Comparison of ENCODE assay signal across 26 cellular contexts in genomic region chr5:103464801-103465484, GRCh38.
A peak's percentile ranks its signal among the peaks of the same experiment; 100 is the strongest.
DNase-seq lines count a peak whose midpoint lies in the region; ATAC-seq, FAIRE-seq and TF ChIP-seq lines count a peak whose summit lies in the region.
"Had no signal": no experiment of that assay in that cellular context is flagged by ENCODE, and none has a peak within 500 bp of the region (broad histone marks: within the 10 kb centered on the region; RNA-seq: fewer than 3 reads in every experiment).

No MANE protein-coding gene starts in this region.

- 67% methylated on average over 5 of the region's 5 CpGs for WGBS in A549 (ENCODE audit: missing lambda C conversion rate)
- 41 to 54% methylated on average over 5 of the region's 5 CpGs for WGBS in body of pancreas, 2 donors
- no CpG with 5 or more reads among the region's 5 CpGs for WGBS in neuronal stem cell (ENCODE audit: extremely low coverage in 2 of 2, insufficient read length in 2 of 2, insufficient replicate concordance in 1 of 2), 2 donors

- no peak overlapping the region for H3K4ac ChIP-seq in neuronal stem cell (ENCODE audit: low read length)

- no peaks in the 10 kb centered on the region for H3K9me3 ChIP-seq in A549
- no peaks in the 10 kb centered on the region for H3K9me3 ChIP-seq in body of pancreas
- no peaks in the 10 kb centered on the region for H3K9me3 ChIP-seq in neuronal stem cell (replicated peaks in 1 of 2; ENCODE audit: control insufficient read depth in 2 of 2, insufficient read depth in 1 of 2, low read depth in 1 of 2, low read length in 2 of 2)
- no peaks in the 10 kb centered on the region; the same call in 1 of the 2 replicates for H3K9me3 ChIP-seq in SJCRH30 (replicated peaks)
- H3K9me3 ChIP-seq: Peyer's patch, stomach, uterus had no signal

- TF ChIP-seq EP300 in A549 (IDR thresholded peaks at IDR 0.05), result no peak

- H3K18ac ChIP-seq in neuronal stem cell (ENCODE audit: low read length), result no peak overlapping the region

- no peak overlapping the region for H3K23ac ChIP-seq in neuronal stem cell (ENCODE audit: low read depth, low read length, poor library complexity)

- no peak overlapping the region for H2BK120ac ChIP-seq in neuronal stem cell (ENCODE audit: low read depth, low read length)

- POLR2A ChIA-PET in A549 (lab: Yijun Ruan, JAX), result no interaction called here

- intact Hi-C loops in body of pancreas (cut with DNase I), result no loop called here

- H2BK15ac ChIP-seq in neuronal stem cell (ENCODE audit: low read length), result no peak overlapping the region

- H3K4me3 ChIP-seq in A549 (no peak overlapping the region), body of pancreas (no peak overlapping the region), neuronal stem cell (ENCODE audit: low read length in 2 of 2) (no peak overlapping the region), SJCRH30 (no peak overlapping the region)
- H3K4me3 ChIP-seq: Peyer's patch, stomach, uterus had no signal

- no peak overlapping the region for H4K91ac ChIP-seq in neuronal stem cell (ENCODE audit: low read depth, low read length, poor library complexity)

- no peaks in the 10 kb centered on the region for H3K79me1 ChIP-seq in neuronal stem cell (ENCODE audit: low read depth, low read length)

- CTCF ChIA-PET in A549 (lab: Yijun Ruan, JAX), result interaction anchor here (1.0 kb wide), 1 partner anchor 10 kb away, joined by 11 read pairs; no protein-coding TSS in a partner anchor

- no peak overlapping the region for H3K14ac ChIP-seq in neuronal stem cell (ENCODE audit: low read length)

- no peaks in the 10 kb centered on the region for H3K27me3 ChIP-seq in body of pancreas
- no peaks in the 10 kb centered on the region for H3K27me3 ChIP-seq in neuronal stem cell (ENCODE audit: control insufficient read depth in 3 of 3, insufficient read depth in 3 of 3, low read depth in 1 of 3, low read length in 3 of 3)
- no peaks in the 10 kb centered on the region for H3K27me3 ChIP-seq in SJCRH30
- H3K27me3 ChIP-seq: Peyer's patch, stomach, uterus had no signal

- FAIRE-seq in A549 (lab: Jason Lieb, UNC), result no peak
- FAIRE-seq: colon, D721Med, H54 had no signal

- no peak overlapping the region for H2AK5ac ChIP-seq in neuronal stem cell (ENCODE audit: low read depth, low read length)

- H3K4me1 Mint-ChIP-seq in HFFc6 (ENCODE audit: low read depth), result peaks cover 100% of the 10 kb centered on the region
- H3K4me1 Mint-ChIP-seq: activated naive CD8-positive, alpha-beta T cell treated with anti-CD3 and anti-CD28 coated beads, Interleukin-2, amount 10 ng/mL, durations not matched to agents 7 days and 5 days; immature natural killer cell had no signal

- TF ChIP-seq CTCF in A549 (IDR thresholded peaks at IDR 0.05) (no peak), HFFc6 (IDR thresholded peaks at IDR 0.05) (peak; percentile 57), body of pancreas (IDR thresholded peaks at IDR 0.05) (peak in 1 of 7 experiments; percentile 18)

- H3K27me3 Mint-ChIP-seq in HFFc6 (ENCODE audit: insufficient read depth), result no peaks in the 10 kb centered on the region; the same call in 1 of the 2 replicates

- H3K36me3 ChIP-seq in body of pancreas (replicated peaks in 1 of 2; ENCODE audit: insufficient read depth in 1 of 2, low read depth in 2 of 2), result no peaks in the 10 kb centered on the region
- no peaks in the 10 kb centered on the region for H3K36me3 ChIP-seq in neuronal stem cell (replicated peaks in 1 of 2; ENCODE audit: control insufficient read depth in 2 of 2, insufficient read depth in 2 of 2, low read length in 2 of 2)
- no peaks in the 10 kb centered on the region for H3K36me3 ChIP-seq in SJCRH30
- H3K36me3 ChIP-seq: Peyer's patch, stomach, uterus had no signal

- DNase-seq in A549 (ENCODE audit: low read depth in 1 of 2, low spot score in 1 of 2) (no peak), HFFc6 (peak; percentile 32), body of pancreas (no peak), neuronal stem cell (ENCODE audit: low spot score) (no peak), NCI-H774 (lab: John Stamatoyannopoulos, UW) (no peak), SJCRH30 (no peak), NCI-H2196 treated with DMSO at 0.1 percent for 48 hours (lab: John Stamatoyannopoulos, UW; ENCODE audit: unreplicated experiment) (no peak)
- DNase-seq: activated CD4-positive, alpha-beta T cell treated with anti-CD3 and anti-CD28 coated beads, Interleukin-2, amount 50 U/mL, for 48 hours; activated naive CD8-positive, alpha-beta T cell treated with anti-CD3 and anti-CD28 coated beads, Interleukin-2, amount 10 ng/mL, durations not matched to agents 7 days and 5 days; activated T-cell treated with anti-CD3 and anti-CD28 coated beads, Interleukin-2, amount 50 U/mL, for 24 hours; GDM1; immature natural killer cell; Kasumi-1; mammary epithelial cell; NCI-H1436 treated with DMSO at 0.1 percent for 48 hours; NCI-H510A treated with DMSO at 0.1 percent for 48 hours; Peyer's patch; retina; stomach; SW 1271; uterus had no signal

- H4K8ac ChIP-seq in neuronal stem cell (ENCODE audit: low read depth, low read length), result no peak overlapping the region

- no peaks in the 10 kb centered on the region; the same call in 1 of the 2 replicates for H3K36me3 Mint-ChIP-seq in HFFc6 (ENCODE audit: low read depth)
- H3K36me3 Mint-ChIP-seq: activated naive CD8-positive, alpha-beta T cell treated with anti-CD3 and anti-CD28 coated beads, Interleukin-2, amount 10 ng/mL, durations not matched to agents 7 days and 5 days; immature natural killer cell; natural killer cell treated with Interleukin-12 subunit alpha and Interleukin-12 subunit beta and Interleukin-15 and Interleukin-18, amount 100 ng/mL, for 72 hours had no signal

- TF ChIP-seq POLR2A in A549 (IDR thresholded peaks at IDR 0.05; ENCODE audit: low read length) (no peak), body of pancreas (IDR thresholded peaks at IDR 0.05) (no peak)

- H3K9me3 Mint-ChIP-seq in HFFc6, result no peaks in the 10 kb centered on the region
- H3K9me3 Mint-ChIP-seq: activated naive CD8-positive, alpha-beta T cell treated with anti-CD3 and anti-CD28 coated beads, Interleukin-2, amount 10 ng/mL, durations not matched to agents 7 days and 5 days; activated T-cell treated with anti-CD3 and anti-CD28 coated beads, Interleukin-2, amount 50 U/mL, for 24 hours; natural killer cell treated with Interleukin-12 subunit alpha and Interleukin-12 subunit beta and Interleukin-15 and Interleukin-18, amount 100 ng/mL, for 72 hours had no signal

- H2BK12ac ChIP-seq in neuronal stem cell (ENCODE audit: low read length), result no peak overlapping the region

- no peak overlapping the region for H3K4me3 Mint-ChIP-seq in HFFc6
- H3K4me3 Mint-ChIP-seq: activated naive CD8-positive, alpha-beta T cell treated with anti-CD3 and anti-CD28 coated beads, Interleukin-2, amount 10 ng/mL, durations not matched to agents 7 days and 5 days; activated T-cell treated with anti-CD3 and anti-CD28 coated beads, Interleukin-2, amount 50 U/mL, for 24 hours; immature natural killer cell; natural killer cell treated with Interleukin-12 subunit alpha and Interleukin-12 subunit beta and Interleukin-15 and Interleukin-18, amount 100 ng/mL, for 72 hours had no signal

- ATAC-seq in A549, result peak in 1 of 2 experiments; percentile 61; a peak in 1 of 6 replicates
- ATAC-seq in body of pancreas, result peak; percentile 53
- no peak for ATAC-seq in HG03108 (IDR thresholded peaks at IDR 0.05; ENCODE audit: unreplicated experiment)

- peak overlapping the region; percentile 26 for H2AFZ ChIP-seq in neuronal stem cell (ENCODE audit: low read length)

- TF ChIP-seq RAD21 in A549 (conservative IDR thresholded peaks at IDR 0.05 in 1 of 2, IDR thresholded peaks at IDR 0.05 in 1 of 2), result no peak

- H3K4me2 ChIP-seq in A549 (no peak overlapping the region), neuronal stem cell (ENCODE audit: insufficient read depth, low read length, poor library complexity, severe bottlenecking) (no peak overlapping the region)

- H3K9ac ChIP-seq in neuronal stem cell (ENCODE audit: low read depth, low read length, poor library complexity), result no peak overlapping the region

- H2BK5ac ChIP-seq in neuronal stem cell (ENCODE audit: low read length), result no peak overlapping the region

- H3K4me1 ChIP-seq in A549 (peaks cover 27% of the 10 kb centered on the region), body of pancreas (peaks cover 8% of the 10 kb centered on the region), neuronal stem cell (ENCODE audit: control insufficient read depth in 2 of 2, insufficient read depth in 1 of 2, low read depth in 1 of 2, low read length in 2 of 2) (peaks cover 0 to 7% of the 10 kb centered on the region in 2 donors), SJCRH30 (peaks cover 7% of the 10 kb centered on the region)
- H3K4me1 ChIP-seq: Peyer's patch, stomach, uterus had no signal

- H3K27ac ChIP-seq in A549 (peak overlapping the region; percentile 17 to 37; a peak in 4 of 6 replicates), body of pancreas (no peak overlapping the region), neuronal stem cell (replicated peaks; ENCODE audit: low read length) (no peak overlapping the region), SJCRH30 (no peak overlapping the region)
- H3K27ac ChIP-seq: Peyer's patch, stomach, uterus had no signal

- H3K27ac Mint-ChIP-seq in HFFc6, result peak overlapping the region; percentile 27
- H3K27ac Mint-ChIP-seq: activated naive CD8-positive, alpha-beta T cell treated with anti-CD3 and anti-CD28 coated beads, Interleukin-2, amount 10 ng/mL, durations not matched to agents 7 days and 5 days; activated T-cell treated with anti-CD3 and anti-CD28 coated beads, Interleukin-2, amount 50 U/mL, for 24 hours; immature natural killer cell; natural killer cell treated with Interleukin-12 subunit alpha and Interleukin-12 subunit beta and Interleukin-15 and Interleukin-18, amount 100 ng/mL, for 72 hours had no signal

TF ChIP-seq in A549, 52 proteins besides CTCF, POLR2A, EP300 and RAD21 (continues in another document):
- TF ChIP-seq, protein P1, sequence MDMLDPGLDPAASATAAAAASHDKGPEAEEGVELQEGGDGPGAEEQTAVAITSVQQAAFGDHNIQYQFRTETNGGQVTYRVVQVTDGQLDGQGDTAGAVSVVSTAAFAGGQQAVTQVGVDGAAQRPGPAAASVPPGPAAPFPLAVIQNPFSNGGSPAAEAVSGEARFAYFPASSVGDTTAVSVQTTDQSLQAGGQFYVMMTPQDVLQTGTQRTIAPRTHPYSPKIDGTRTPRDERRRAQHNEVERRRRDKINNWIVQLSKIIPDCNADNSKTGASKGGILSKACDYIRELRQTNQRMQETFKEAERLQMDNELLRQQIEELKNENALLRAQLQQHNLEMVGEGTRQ (IDR thresholded peaks at IDR 0.05), result no peak
- no peak for TF ChIP-seq ZSCAN20 (CRISPR knock-in tag; IDR thresholded peaks at IDR 0.05)
- no peak for TF ChIP-seq EHMT2 (IDR thresholded peaks at IDR 0.05; ENCODE audit: low read depth)
- no peak for TF ChIP-seq JUN (IDR thresholded peaks at IDR 0.05)
- TF ChIP-seq EHF (CRISPR knock-in tag; IDR thresholded peaks at IDR 0.05), result no peak
- no peak for TF ChIP-seq HOXB13 (CRISPR knock-in tag; IDR thresholded peaks at IDR 0.05; ENCODE audit: low read depth)
- TF ChIP-seq MYC (IDR thresholded peaks at IDR 0.05; ENCODE audit: borderline replicate concordance, low read length), result no peak
- TF ChIP-seq TP53 (CRISPR knock-in tag; IDR thresholded peaks at IDR 0.05), result no peak
- no peak for TF ChIP-seq RCOR1 (IDR thresholded peaks at IDR 0.05; ENCODE audit: low read depth, low read length)

Comparison
In these comparisons a context has a peak if more than half of its experiments do, and no peak if none do; other contexts are left out.
1. H3K27ac ChIP-seq: peak in A549 (2 of 2); none in body of pancreas (0 of 4), neuronal stem cell (single experiment) and SJCRH30 (single experiment).